In genomic region chr6:115054242-115054641, GRCh38 we compare ENCODE assay signal across 1 cellular context.
TF ChIP-seq lines count a peak whose summit lies in the region.
"Not testable (repeated sequence)": the region's sequence is repeated elsewhere in the genome, so short reads cannot be mapped to it uniquely, and the experiment has no call there.

No MANE protein-coding gene starts in this region.

TF ChIP-seq in HepG2, 621 proteins besides CTCF, POLR2A, EP300 and RAD21 (continued from another document):
- TF ChIP-seq PAXIP1 (CRISPR knock-in tag; conservative IDR thresholded peaks at IDR 0.05) (peak; percentile 35), FOXP1 (CRISPR knock-in tag; IDR thresholded peaks at IDR 0.05) (peak; percentile 26; the same call in 1 of the 2 replicates), SOX13 (CRISPR knock-in tag; conservative IDR thresholded peaks at IDR 0.05 in 1 of 2, IDR thresholded peaks at IDR 0.05 in 1 of 2) (peak in 1 of 2 experiments; percentile 68; a peak in 2 of 4 replicates)
- TF ChIP-seq FOXP1, SOX13 (IDR thresholded peaks at IDR 0.05): not testable (repeated sequence)
- TF ChIP-seq, protein P1, sequence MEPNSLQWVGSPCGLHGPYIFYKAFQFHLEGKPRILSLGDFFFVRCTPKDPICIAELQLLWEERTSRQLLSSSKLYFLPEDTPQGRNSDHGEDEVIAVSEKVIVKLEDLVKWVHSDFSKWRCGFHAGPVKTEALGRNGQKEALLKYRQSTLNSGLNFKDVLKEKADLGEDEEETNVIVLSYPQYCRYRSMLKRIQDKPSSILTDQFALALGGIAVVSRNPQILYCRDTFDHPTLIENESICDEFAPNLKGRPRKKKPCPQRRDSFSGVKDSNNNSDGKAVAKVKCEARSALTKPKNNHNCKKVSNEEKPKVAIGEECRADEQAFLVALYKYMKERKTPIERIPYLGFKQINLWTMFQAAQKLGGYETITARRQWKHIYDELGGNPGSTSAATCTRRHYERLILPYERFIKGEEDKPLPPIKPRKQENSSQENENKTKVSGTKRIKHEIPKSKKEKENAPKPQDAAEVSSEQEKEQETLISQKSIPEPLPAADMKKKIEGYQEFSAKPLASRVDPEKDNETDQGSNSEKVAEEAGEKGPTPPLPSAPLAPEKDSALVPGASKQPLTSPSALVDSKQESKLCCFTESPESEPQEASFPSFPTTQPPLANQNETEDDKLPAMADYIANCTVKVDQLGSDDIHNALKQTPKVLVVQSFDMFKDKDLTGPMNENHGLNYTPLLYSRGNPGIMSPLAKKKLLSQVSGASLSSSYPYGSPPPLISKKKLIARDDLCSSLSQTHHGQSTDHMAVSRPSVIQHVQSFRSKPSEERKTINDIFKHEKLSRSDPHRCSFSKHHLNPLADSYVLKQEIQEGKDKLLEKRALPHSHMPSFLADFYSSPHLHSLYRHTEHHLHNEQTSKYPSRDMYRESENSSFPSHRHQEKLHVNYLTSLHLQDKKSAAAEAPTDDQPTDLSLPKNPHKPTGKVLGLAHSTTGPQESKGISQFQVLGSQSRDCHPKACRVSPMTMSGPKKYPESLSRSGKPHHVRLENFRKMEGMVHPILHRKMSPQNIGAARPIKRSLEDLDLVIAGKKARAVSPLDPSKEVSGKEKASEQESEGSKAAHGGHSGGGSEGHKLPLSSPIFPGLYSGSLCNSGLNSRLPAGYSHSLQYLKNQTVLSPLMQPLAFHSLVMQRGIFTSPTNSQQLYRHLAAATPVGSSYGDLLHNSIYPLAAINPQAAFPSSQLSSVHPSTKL (CRISPR knock-in tag; IDR thresholded peaks at IDR 0.05), result peak; percentile 53
